Comparison of ENCODE assay signal across 21 cellular contexts in genomic region chr16:87697792-87698191, GRCh38.
DNase-seq lines count a peak whose midpoint lies in the region; ATAC-seq and FAIRE-seq lines count a peak whose summit lies in the region.
"Had no signal": no experiment of that assay in that cellular context is flagged by ENCODE, and none has a peak within 500 bp of the region (broad histone marks: within the 10 kb centered on the region; RNA-seq: fewer than 3 reads in every experiment).

No MANE protein-coding gene starts in this region.

- CTCF ChIA-PET in activated CD8-positive, alpha-beta memory T cell treated with anti-CD3 and anti-CD28 coated beads, Interleukin-2, amount 10 ng/mL, durations not matched to agents 7 days and 5 days (lab: Charles Lee): interaction anchor here (1.1 to 1.7 kb wide), 4 partner anchors 13 to 70 kb away, joined by 3 to 6 read pairs (median 5); no protein-coding TSS in a partner anchor

- intact Hi-C loops in left colon (cut with DNase I, micrococcal nuclease): no loop called here

- peak overlapping the region; percentile 71 for H3K27ac Mint-ChIP-seq in activated CD8-positive, alpha-beta memory T cell treated with anti-CD3 and anti-CD28 coated beads, Interleukin-2, amount 10 ng/mL, durations not matched to agents 7 days and 5 days
- peak overlapping the region; percentile 81 for H3K27ac Mint-ChIP-seq in activated T-helper 17 cell treated with anti-CD3 and anti-CD28 coated beads, Interleukin-2, amount 50 U/mL, for 72 hours
- peak overlapping the region; percentile 53 to 64 for H3K27ac Mint-ChIP-seq in natural killer cell treated with Interleukin-12 subunit alpha and Interleukin-12 subunit beta and Interleukin-15 and Interleukin-18, amount 100 ng/mL, for 72 hours

- DNase-seq in activated CD8-positive, alpha-beta memory T cell treated with anti-CD3 and anti-CD28 coated beads, Interleukin-2, amount 10 ng/mL, durations not matched to agents 7 days and 5 days: no peak
- DNase-seq in activated CD8-positive, alpha-beta memory T cell treated with anti-CD3 and anti-CD28 coated beads, Interleukin-2, amount 50 U/mL, for 4 hours: no peak
- DNase-seq in GM19239 (ENCODE audit: insufficient read length, low spot score) (no peak), SKM-1 treated with dmso at 0.1 percent for 144 hours (lab: John Stamatoyannopoulos, UW; ENCODE audit: unreplicated experiment) (no peak), left colon (no peak)
- DNase-seq in natural killer cell treated with Interleukin-12 subunit alpha and Interleukin-12 subunit beta and Interleukin-15 and Interleukin-18, amount 100 ng/mL, for 72 hours (ENCODE audit: low spot score): no peak
- no peak for DNase-seq in stimulated activated CD4-positive, alpha-beta T cell treated with anti-CD3 and anti-CD28 coated beads, Interleukin-2, amount 100 ng/mL, for 48 hours
- DNase-seq: activated B cell treated with CpG ODN at 0.5 μM for 24 hours; activated effector memory CD4-positive, alpha-beta T cell treated with Interleukin-2 at 50 U/mL for 16 hours; anterior cingulate cortex; DMS 273 treated with DMSO at 0.1 percent for 48 hours; KBM-7; kidney glomerular epithelial cell; NCI-H146; NCI-H526; small intestine; stimulated activated CD4-positive, alpha-beta T cell treated with anti-CD3 and anti-CD28 coated beads, Interleukin-4, amount 100 ng/mL, for 24 hours; trophoblast cell had no signal

- no peak overlapping the region for H3K4me3 Mint-ChIP-seq in activated CD8-positive, alpha-beta memory T cell treated with anti-CD3 and anti-CD28 coated beads, Interleukin-2, amount 10 ng/mL, durations not matched to agents 7 days and 5 days
- peak overlapping the region; percentile 57 for H3K4me3 Mint-ChIP-seq in activated T-helper 17 cell treated with anti-CD3 and anti-CD28 coated beads, Interleukin-2, amount 50 U/mL, for 72 hours
- H3K4me3 Mint-ChIP-seq in natural killer cell treated with Interleukin-12 subunit alpha and Interleukin-12 subunit beta and Interleukin-15 and Interleukin-18, amount 100 ng/mL, for 72 hours: peak overlapping the region; percentile 27
- H3K4me3 Mint-ChIP-seq: activated B cell treated with CpG ODN at 0.5 μM for 24 hours had no signal

- peaks cover 48% of the 10 kb centered on the region for H3K4me1 Mint-ChIP-seq in activated CD8-positive, alpha-beta memory T cell treated with anti-CD3 and anti-CD28 coated beads, Interleukin-2, amount 10 ng/mL, durations not matched to agents 7 days and 5 days
- H3K4me1 Mint-ChIP-seq in activated T-helper 17 cell treated with anti-CD3 and anti-CD28 coated beads, Interleukin-2, amount 50 U/mL, for 72 hours: peaks cover 9% of the 10 kb centered on the region
- peaks cover 23% of the 10 kb centered on the region in 2 donors for H3K4me1 Mint-ChIP-seq in natural killer cell treated with Interleukin-12 subunit alpha and Interleukin-12 subunit beta and Interleukin-15 and Interleukin-18, amount 100 ng/mL, for 72 hours (ENCODE audit: low read depth in 2 of 2)

- ATAC-seq in activated CD8-positive, alpha-beta memory T cell treated with anti-CD3 and anti-CD28 coated beads, Interleukin-2, amount 10 ng/mL, durations not matched to agents 7 days and 5 days: no peak
- ATAC-seq in activated T-helper 17 cell treated with anti-CD3 and anti-CD28 coated beads, Interleukin-2, amount 50 U/mL, for 72 hours (replicated peaks): no peak
- ATAC-seq in natural killer cell treated with Interleukin-12 subunit alpha and Interleukin-12 subunit beta and Interleukin-15 and Interleukin-18, amount 100 ng/mL, for 72 hours: no peak
- ATAC-seq in left colon: no peak
- ATAC-seq: A549 had no signal

- peak; percentile 48 for FAIRE-seq in GM19239 (lab: Jason Lieb, UNC)
- FAIRE-seq: A549, endometrium, small intestine had no signal

- H3K36me3 Mint-ChIP-seq in activated CD8-positive, alpha-beta memory T cell treated with anti-CD3 and anti-CD28 coated beads, Interleukin-2, amount 10 ng/mL, durations not matched to agents 7 days and 5 days: peaks cover 11% of the 10 kb centered on the region
- H3K36me3 Mint-ChIP-seq in activated T-helper 17 cell treated with anti-CD3 and anti-CD28 coated beads, Interleukin-2, amount 50 U/mL, for 72 hours (ENCODE audit: low read depth): peaks cover 24% of the 10 kb centered on the region
- H3K36me3 Mint-ChIP-seq in natural killer cell treated with Interleukin-12 subunit alpha and Interleukin-12 subunit beta and Interleukin-15 and Interleukin-18, amount 100 ng/mL, for 72 hours: no peaks in the 10 kb centered on the region

- H3K9me3 Mint-ChIP-seq in activated CD8-positive, alpha-beta memory T cell treated with anti-CD3 and anti-CD28 coated beads, Interleukin-2, amount 10 ng/mL, durations not matched to agents 7 days and 5 days (ENCODE audit: low read depth): no peaks in the 10 kb centered on the region
- no peaks in the 10 kb centered on the region for H3K9me3 Mint-ChIP-seq in activated T-helper 17 cell treated with anti-CD3 and anti-CD28 coated beads, Interleukin-2, amount 50 U/mL, for 72 hours
- no peaks in the 10 kb centered on the region for H3K9me3 Mint-ChIP-seq in natural killer cell treated with Interleukin-12 subunit alpha and Interleukin-12 subunit beta and Interleukin-15 and Interleukin-18, amount 100 ng/mL, for 72 hours
- H3K9me3 Mint-ChIP-seq: activated B cell treated with CpG ODN at 0.5 μM for 24 hours had no signal

- no peaks in the 10 kb centered on the region for H3K27me3 Mint-ChIP-seq in activated CD8-positive, alpha-beta memory T cell treated with anti-CD3 and anti-CD28 coated beads, Interleukin-2, amount 10 ng/mL, durations not matched to agents 7 days and 5 days
- H3K27me3 Mint-ChIP-seq in activated T-helper 17 cell treated with anti-CD3 and anti-CD28 coated beads, Interleukin-2, amount 50 U/mL, for 72 hours: no peaks in the 10 kb centered on the region
- no peaks in the 10 kb centered on the region for H3K27me3 Mint-ChIP-seq in natural killer cell treated with Interleukin-12 subunit alpha and Interleukin-12 subunit beta and Interleukin-15 and Interleukin-18, amount 100 ng/mL, for 72 hours
- H3K27me3 Mint-ChIP-seq: activated B cell treated with CpG ODN at 0.5 μM for 24 hours had no signal
